1 cellular context compared by ENCODE assay signal in the genomic region with DNA sequence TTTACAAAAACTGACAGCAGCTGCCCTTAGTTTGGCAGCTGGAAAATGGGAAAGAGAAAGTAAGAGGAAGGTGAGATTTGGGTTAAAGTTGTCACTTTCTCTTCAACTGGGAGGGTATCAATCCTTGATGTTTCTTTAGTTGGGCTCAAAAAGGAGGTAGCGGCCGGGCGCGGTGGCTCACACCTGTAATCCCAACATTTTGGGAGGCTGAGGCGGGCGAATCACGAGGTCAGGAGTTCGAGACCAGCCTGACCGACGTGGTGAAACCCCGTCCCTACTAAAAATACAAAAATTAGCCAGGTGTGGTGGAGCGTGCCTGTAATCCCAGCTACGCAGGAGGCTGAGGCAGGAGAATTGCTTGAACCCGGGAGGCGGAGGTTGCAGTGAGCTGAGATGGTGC.
TF ChIP-seq lines count a peak whose summit lies in the region.

No MANE protein-coding gene starts in this region.

TF ChIP-seq in HEK293, 187 proteins besides CTCF, POLR2A, EP300 and RAD21:
- TF ChIP-seq PRDM1 (tag by site-specific recombination; IDR thresholded peaks at IDR 0.05) (peak; percentile 86), ZNF548 (tag by site-specific recombination; IDR thresholded peaks at IDR 0.05) (0 out of 2 replicates have a peak, but pooled peaks have one; percentile 11)
